ENCODE assay signal across 16 cellular contexts in genomic region chr3:127739347-127740135, GRCh38.
DNase-seq lines count a peak whose midpoint lies in the region; ATAC-seq and TF ChIP-seq lines count a peak whose summit lies in the region.
"Had no signal": no experiment of that assay in that cellular context is flagged by ENCODE, and none has a peak within 500 bp of the region (broad histone marks: within the 10 kb centered on the region; RNA-seq: fewer than 3 reads in every experiment).

No MANE protein-coding gene starts in this region.

- no peaks in the 10 kb centered on the region for H3K27me3 ChIP-seq in left ventricle myocardium inferior (ENCODE audit: low read depth)
- no peaks in the 10 kb centered on the region for H3K27me3 ChIP-seq in spleen (replicated peaks in 1 of 7)
- H3K27me3 ChIP-seq: pancreas had no signal

- H3K27ac Mint-ChIP-seq in HFFc6, result peak overlapping the region; percentile 80
- H3K27ac Mint-ChIP-seq in naive thymus-derived CD8-positive, alpha-beta T cell, result no peak overlapping the region
- H3K27ac Mint-ChIP-seq: activated CD8-positive, alpha-beta T cell treated with anti-CD3 and anti-CD28 coated beads, Interleukin-2, amount 10 ng/mL, durations not matched to agents 7 days and 5 days; activated T-helper 17 cell treated with anti-CD3 and anti-CD28 coated beads, Interleukin-2, amount 50 U/mL, for 72 hours had no signal

- 79 to 93% (median 87%) methylated on average over 8 to 12 of the region's 12 CpGs for WGBS in spleen, 5 donors

- H3K9me3 ChIP-seq in left ventricle myocardium inferior (replicated peaks) (no peaks in the 10 kb centered on the region), spleen (no peaks in the 10 kb centered on the region)
- H3K9me3 ChIP-seq: pancreas had no signal

- TF ChIP-seq POLR2A in spleen (IDR thresholded peaks at IDR 0.05), result no peak

- DNase-seq in HFFc6 (no peak), astrocyte of the cerebellum (ENCODE audit: low read depth) (peak; percentile 83), left ventricle myocardium inferior (no peak), spleen (peak; percentile 64), midbrain (lab: John Stamatoyannopoulos, UW) (no peak), NCI-H1694 treated with DMSO at 0.1 percent for 48 hours (lab: John Stamatoyannopoulos, UW) (no peak), T-helper 1 cell (no peak)
- no peak for DNase-seq in naive thymus-derived CD8-positive, alpha-beta T cell
- DNase-seq: activated CD8-positive, alpha-beta T cell treated with anti-CD3 and anti-CD28 coated beads, Interleukin-2, amount 10 ng/mL, durations not matched to agents 7 days and 5 days; anterior cingulate cortex; NCI-H187; NCI-H524 treated with DMSO at 0.1 percent for 48 hours; pancreas; stimulated activated CD4-positive, alpha-beta T cell treated with anti-CD3 and anti-CD28 coated beads, Interleukin-15, amount 100 ng/mL, for 24 hours had no signal

- H3K27me3 Mint-ChIP-seq in HFFc6 (ENCODE audit: insufficient read depth), result peaks cover 5% of the 10 kb centered on the region; the same call in 1 of the 2 replicates
- H3K27me3 Mint-ChIP-seq in naive thymus-derived CD8-positive, alpha-beta T cell, result peaks cover 0 to 9% (median 3%) of the 10 kb centered on the region in 5 donors

- ATAC-seq in naive thymus-derived CD8-positive, alpha-beta T cell, result no peak
- ATAC-seq: activated CD8-positive, alpha-beta T cell treated with anti-CD3 and anti-CD28 coated beads, Interleukin-2, amount 10 ng/mL, durations not matched to agents 7 days and 5 days; activated T-helper 17 cell treated with anti-CD3 and anti-CD28 coated beads, Interleukin-2, amount 50 U/mL, for 72 hours; pancreas had no signal

- H3K4me1 Mint-ChIP-seq in HFFc6 (ENCODE audit: low read depth), result peaks cover 77% of the 10 kb centered on the region
- peaks cover 0 to 22% (median 0%) of the 10 kb centered on the region in 4 donors for H3K4me1 Mint-ChIP-seq in naive thymus-derived CD8-positive, alpha-beta T cell
- H3K4me1 Mint-ChIP-seq: activated T-helper 17 cell treated with anti-CD3 and anti-CD28 coated beads, Interleukin-2, amount 50 U/mL, for 72 hours had no signal

- no peak overlapping the region for H3K4me3 Mint-ChIP-seq in HFFc6
- H3K4me3 Mint-ChIP-seq in naive thymus-derived CD8-positive, alpha-beta T cell, result no peak overlapping the region
- H3K4me3 Mint-ChIP-seq: activated CD8-positive, alpha-beta T cell treated with anti-CD3 and anti-CD28 coated beads, Interleukin-2, amount 10 ng/mL, durations not matched to agents 7 days and 5 days; activated T-helper 17 cell treated with anti-CD3 and anti-CD28 coated beads, Interleukin-2, amount 50 U/mL, for 72 hours had no signal

- TF ChIP-seq CTCF in HFFc6 (IDR thresholded peaks at IDR 0.05) (no peak), astrocyte of the cerebellum (IDR thresholded peaks at IDR 0.05; ENCODE audit: low read depth, low read length, missing control alignments) (no peak), left ventricle myocardium inferior (IDR thresholded peaks at IDR 0.05; ENCODE audit: borderline replicate concordance) (no peak), spleen (IDR thresholded peaks at IDR 0.05 in 8 of 11, conservative IDR thresholded peaks at IDR 0.05 in 3 of 11) (no peak)

- intact Hi-C loops in left ventricle myocardium inferior (cut with micrococcal nuclease) (loop anchor here (10.0 kb wide), 1 partner anchor 45 kb away; no protein-coding TSS in a partner anchor), spleen (cut with DNase I; ENCODE audit: low total_unique reads) (no loop called here)

- H3K4me1 ChIP-seq in left ventricle myocardium inferior (peaks cover 100% of the 10 kb centered on the region), spleen (peaks cover 14 to 70% (median 55%) of the 10 kb centered on the region in 6 donors)

- H3K9me3 Mint-ChIP-seq in HFFc6, result no peaks in the 10 kb centered on the region
- H3K9me3 Mint-ChIP-seq in naive thymus-derived CD8-positive, alpha-beta T cell, result no peaks in the 10 kb centered on the region
- H3K9me3 Mint-ChIP-seq: activated T-helper 17 cell treated with anti-CD3 and anti-CD28 coated beads, Interleukin-2, amount 50 U/mL, for 72 hours had no signal

- 0 out of 2 replicates have a peak, but pooled peaks cover 8% of the 10 kb centered on the region for H3K36me3 Mint-ChIP-seq in HFFc6 (ENCODE audit: low read depth)
- no peaks in the 10 kb centered on the region for H3K36me3 Mint-ChIP-seq in naive thymus-derived CD8-positive, alpha-beta T cell

- no peaks in the 10 kb centered on the region for H3K36me3 ChIP-seq in left ventricle myocardium inferior
- H3K36me3 ChIP-seq in spleen, result peaks cover 0 to 8% (median 0%) of the 10 kb centered on the region in 6 donors
- H3K36me3 ChIP-seq: pancreas had no signal

- H3K27ac ChIP-seq in left ventricle myocardium inferior (replicated peaks) (peak overlapping the region; percentile 96), spleen (peak overlapping the region in 4 of 8 donors; percentile 19 to 59 (median 44))
- H3K27ac ChIP-seq: HL-60, pancreas had no signal

- no peak overlapping the region for H3K4me3 ChIP-seq in astrocyte of the cerebellum (ENCODE audit: low read depth, low read length)
- H3K4me3 ChIP-seq in left ventricle myocardium inferior, result no peak overlapping the region
- H3K4me3 ChIP-seq in spleen, result no peak overlapping the region
- H3K4me3 ChIP-seq: pancreas had no signal

- in situ Hi-C loops in astrocyte of the cerebellum (cut with HindIII; ENCODE audit: low sequenced_read_pairs), result no loop called here

- POLR2A ChIA-PET in naive thymus-derived CD8-positive, alpha-beta T cell (lab: Charles Lee), result no interaction called here

Comparison
In these comparisons a context has a peak if more than half of its experiments do, and no peak if none do; other contexts are left out.
1. DNase-seq: peak in astrocyte of the cerebellum (single experiment) and spleen (single experiment); none in HFFc6 (single experiment), left ventricle myocardium inferior (single experiment), midbrain (single experiment), naive thymus-derived CD8-positive, alpha-beta T cell (0 of 10), NCI-H1694 treated with DMSO at 0.1 percent for 48 hours (single experiment) and T-helper 1 cell (0 of 5).